Comparison of ENCODE assay signal across 1 cellular context in the genomic region with DNA sequence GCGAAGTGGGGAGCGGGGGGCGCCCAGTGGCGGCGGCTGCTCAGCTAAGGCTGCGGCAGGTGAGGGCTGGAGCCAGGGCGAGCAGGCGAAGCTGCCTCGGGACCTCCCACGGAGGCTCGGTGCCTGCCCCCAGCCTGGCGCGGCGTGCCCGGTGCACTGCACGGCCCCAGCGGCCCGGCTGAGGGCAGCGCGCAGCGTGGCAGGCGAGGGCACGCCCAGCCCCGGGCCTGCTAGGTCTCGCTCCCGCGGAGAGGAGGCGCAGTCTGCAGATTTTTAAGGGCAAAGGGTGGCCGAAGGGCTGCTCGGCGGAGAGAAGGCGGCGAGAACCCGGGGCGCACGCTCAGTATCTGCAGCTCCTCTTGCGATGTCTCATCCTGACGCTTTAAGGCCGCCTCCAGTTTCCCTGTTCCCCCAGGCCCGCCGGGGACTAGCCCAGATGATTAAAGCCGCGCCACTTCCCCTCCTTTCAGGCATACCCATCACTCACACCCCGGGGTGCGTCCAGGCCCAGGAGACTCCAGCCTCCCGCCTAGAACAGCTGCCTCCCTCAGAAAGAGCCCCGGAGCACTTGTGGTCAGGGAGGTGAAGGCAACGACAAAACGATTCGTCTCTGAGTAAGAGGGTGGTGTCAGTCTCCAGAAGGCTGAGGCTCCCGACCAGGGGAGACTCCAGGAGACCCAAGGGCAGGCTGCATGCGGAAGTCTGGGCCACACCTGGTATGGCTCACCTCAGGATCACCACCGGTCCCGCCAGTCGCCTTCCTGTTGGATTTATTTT.
TF ChIP-seq lines count a peak whose summit lies in the region.

A gene with protein sequence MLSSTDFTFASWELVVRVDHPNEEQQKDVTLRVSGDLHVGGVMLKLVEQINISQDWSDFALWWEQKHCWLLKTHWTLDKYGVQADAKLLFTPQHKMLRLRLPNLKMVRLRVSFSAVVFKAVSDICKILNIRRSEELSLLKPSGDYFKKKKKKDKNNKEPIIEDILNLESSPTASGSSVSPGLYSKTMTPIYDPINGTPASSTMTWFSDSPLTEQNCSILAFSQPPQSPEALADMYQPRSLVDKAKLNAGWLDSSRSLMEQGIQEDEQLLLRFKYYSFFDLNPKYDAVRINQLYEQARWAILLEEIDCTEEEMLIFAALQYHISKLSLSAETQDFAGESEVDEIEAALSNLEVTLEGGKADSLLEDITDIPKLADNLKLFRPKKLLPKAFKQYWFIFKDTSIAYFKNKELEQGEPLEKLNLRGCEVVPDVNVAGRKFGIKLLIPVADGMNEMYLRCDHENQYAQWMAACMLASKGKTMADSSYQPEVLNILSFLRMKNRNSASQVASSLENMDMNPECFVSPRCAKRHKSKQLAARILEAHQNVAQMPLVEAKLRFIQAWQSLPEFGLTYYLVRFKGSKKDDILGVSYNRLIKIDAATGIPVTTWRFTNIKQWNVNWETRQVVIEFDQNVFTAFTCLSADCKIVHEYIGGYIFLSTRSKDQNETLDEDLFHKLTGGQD (minus strand): TSS at position 158 of the 777 bp plus-strand sequence. CDS start 3,476 bp downstream, outside the sequence.

TF ChIP-seq in HepG2, 621 proteins besides CTCF, POLR2A, EP300 and RAD21 (continued from another document and continues in another):
- TF ChIP-seq, protein P1, sequence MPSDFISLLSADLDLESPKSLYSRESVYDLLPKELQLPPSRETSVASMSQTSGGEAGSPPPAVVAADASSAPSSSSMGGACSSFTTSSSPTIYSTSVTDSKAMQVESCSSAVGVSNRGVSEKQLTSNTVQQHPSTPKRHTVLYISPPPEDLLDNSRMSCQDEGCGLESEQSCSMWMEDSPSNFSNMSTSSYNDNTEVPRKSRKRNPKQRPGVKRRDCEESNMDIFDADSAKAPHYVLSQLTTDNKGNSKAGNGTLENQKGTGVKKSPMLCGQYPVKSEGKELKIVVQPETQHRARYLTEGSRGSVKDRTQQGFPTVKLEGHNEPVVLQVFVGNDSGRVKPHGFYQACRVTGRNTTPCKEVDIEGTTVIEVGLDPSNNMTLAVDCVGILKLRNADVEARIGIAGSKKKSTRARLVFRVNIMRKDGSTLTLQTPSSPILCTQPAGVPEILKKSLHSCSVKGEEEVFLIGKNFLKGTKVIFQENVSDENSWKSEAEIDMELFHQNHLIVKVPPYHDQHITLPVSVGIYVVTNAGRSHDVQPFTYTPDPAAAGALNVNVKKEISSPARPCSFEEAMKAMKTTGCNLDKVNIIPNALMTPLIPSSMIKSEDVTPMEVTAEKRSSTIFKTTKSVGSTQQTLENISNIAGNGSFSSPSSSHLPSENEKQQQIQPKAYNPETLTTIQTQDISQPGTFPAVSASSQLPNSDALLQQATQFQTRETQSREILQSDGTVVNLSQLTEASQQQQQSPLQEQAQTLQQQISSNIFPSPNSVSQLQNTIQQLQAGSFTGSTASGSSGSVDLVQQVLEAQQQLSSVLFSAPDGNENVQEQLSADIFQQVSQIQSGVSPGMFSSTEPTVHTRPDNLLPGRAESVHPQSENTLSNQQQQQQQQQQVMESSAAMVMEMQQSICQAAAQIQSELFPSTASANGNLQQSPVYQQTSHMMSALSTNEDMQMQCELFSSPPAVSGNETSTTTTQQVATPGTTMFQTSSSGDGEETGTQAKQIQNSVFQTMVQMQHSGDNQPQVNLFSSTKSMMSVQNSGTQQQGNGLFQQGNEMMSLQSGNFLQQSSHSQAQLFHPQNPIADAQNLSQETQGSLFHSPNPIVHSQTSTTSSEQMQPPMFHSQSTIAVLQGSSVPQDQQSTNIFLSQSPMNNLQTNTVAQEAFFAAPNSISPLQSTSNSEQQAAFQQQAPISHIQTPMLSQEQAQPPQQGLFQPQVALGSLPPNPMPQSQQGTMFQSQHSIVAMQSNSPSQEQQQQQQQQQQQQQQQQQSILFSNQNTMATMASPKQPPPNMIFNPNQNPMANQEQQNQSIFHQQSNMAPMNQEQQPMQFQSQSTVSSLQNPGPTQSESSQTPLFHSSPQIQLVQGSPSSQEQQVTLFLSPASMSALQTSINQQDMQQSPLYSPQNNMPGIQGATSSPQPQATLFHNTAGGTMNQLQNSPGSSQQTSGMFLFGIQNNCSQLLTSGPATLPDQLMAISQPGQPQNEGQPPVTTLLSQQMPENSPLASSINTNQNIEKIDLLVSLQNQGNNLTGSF (CRISPR knock-in tag; IDR thresholded peaks at IDR 0.05) = peak; percentile 96
- TF ChIP-seq ZNF772 (CRISPR knock-in tag; IDR thresholded peaks at IDR 0.05) (peak; percentile 85; the same call in 1 of the 2 replicates), TCF12 (IDR thresholded peaks at IDR 0.05) (no peak), TCF12 (CRISPR knock-in tag; IDR thresholded peaks at IDR 0.05) (peak; percentile 83; the same call in 1 of the 2 replicates), ZNF891 (CRISPR knock-in tag; IDR thresholded peaks at IDR 0.05) (peak; percentile 94; the same call in 1 of the 2 replicates), BRCA1 (CRISPR knock-in tag; IDR thresholded peaks at IDR 0.05) (peak; percentile 85; the same call in 1 of the 2 replicates), KDM5A (IDR thresholded peaks at IDR 0.05; ENCODE audit: borderline replicate concordance, low read length) (no peak; the same call in 1 of the 2 replicates), RARG (CRISPR knock-in tag; IDR thresholded peaks at IDR 0.05; ENCODE audit: low read depth) (0 out of 2 replicates have a peak, but pooled peaks have one; percentile 86), NFIC (IDR thresholded peaks at IDR 0.05; ENCODE audit: low read length) (no peak), KMT2B (CRISPR knock-in tag; IDR thresholded peaks at IDR 0.05) (no peak; the same call in none of the 2 replicates), TGIF2 (CRISPR knock-in tag; IDR thresholded peaks at IDR 0.05) (peak; percentile 19), NFE2L1 (CRISPR knock-in tag; IDR thresholded peaks at IDR 0.05; ENCODE audit: borderline replicate concordance) (no peak), CAMTA2 (CRISPR knock-in tag; IDR thresholded peaks at IDR 0.05; ENCODE audit: borderline replicate concordance) (peak; percentile 53), SKI (IDR thresholded peaks at IDR 0.05; ENCODE audit: partially characterized antibody) (peak; percentile 46), ZNF562 (CRISPR knock-in tag; IDR thresholded peaks at IDR 0.05; ENCODE audit: borderline replicate concordance) (no peak; the same call in 1 of the 2 replicates), RBFOX2 (IDR thresholded peaks at IDR 0.05; ENCODE audit: low read depth, low read length) (peak; percentile 100), ZFP82 (CRISPR knock-in tag; IDR thresholded peaks at IDR 0.05; ENCODE audit: borderline replicate concordance) (peak; percentile 83; the same call in 1 of the 2 replicates), EZH2 (conservative IDR thresholded peaks at IDR 0.05; ENCODE audit: low read depth, low read length) (no peak)
- TF ChIP-seq, protein P2, sequence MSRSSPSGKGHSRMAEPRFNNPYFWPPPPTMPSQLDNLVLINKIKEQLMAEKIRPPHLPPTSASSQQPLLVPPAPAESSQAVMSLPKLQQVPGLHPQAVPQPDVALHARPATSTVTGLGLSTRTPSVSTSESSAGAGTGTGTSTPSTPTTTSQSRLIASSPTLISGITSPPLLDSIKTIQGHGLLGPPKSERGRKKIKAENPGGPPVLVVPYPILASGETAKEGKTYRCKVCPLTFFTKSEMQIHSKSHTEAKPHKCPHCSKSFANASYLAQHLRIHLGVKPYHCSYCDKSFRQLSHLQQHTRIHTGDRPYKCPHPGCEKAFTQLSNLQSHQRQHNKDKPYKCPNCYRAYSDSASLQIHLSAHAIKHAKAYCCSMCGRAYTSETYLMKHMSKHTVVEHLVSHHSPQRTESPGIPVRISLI (CRISPR knock-in tag; IDR thresholded peaks at IDR 0.05; ENCODE audit: borderline replicate concordance) = peak; percentile 62; the same call in 1 of the 2 replicates
- TF ChIP-seq, protein P3, sequence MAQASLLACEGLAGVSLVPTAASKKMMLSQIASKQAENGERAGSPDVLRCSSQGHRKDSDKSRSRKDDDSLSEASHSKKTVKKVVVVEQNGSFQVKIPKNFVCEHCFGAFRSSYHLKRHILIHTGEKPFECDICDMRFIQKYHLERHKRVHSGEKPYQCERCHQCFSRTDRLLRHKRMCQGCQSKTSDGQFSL (CRISPR knock-in tag; IDR thresholded peaks at IDR 0.05) = peak; percentile 37; the same call in 1 of the 2 replicates
- TF ChIP-seq, protein P4, sequence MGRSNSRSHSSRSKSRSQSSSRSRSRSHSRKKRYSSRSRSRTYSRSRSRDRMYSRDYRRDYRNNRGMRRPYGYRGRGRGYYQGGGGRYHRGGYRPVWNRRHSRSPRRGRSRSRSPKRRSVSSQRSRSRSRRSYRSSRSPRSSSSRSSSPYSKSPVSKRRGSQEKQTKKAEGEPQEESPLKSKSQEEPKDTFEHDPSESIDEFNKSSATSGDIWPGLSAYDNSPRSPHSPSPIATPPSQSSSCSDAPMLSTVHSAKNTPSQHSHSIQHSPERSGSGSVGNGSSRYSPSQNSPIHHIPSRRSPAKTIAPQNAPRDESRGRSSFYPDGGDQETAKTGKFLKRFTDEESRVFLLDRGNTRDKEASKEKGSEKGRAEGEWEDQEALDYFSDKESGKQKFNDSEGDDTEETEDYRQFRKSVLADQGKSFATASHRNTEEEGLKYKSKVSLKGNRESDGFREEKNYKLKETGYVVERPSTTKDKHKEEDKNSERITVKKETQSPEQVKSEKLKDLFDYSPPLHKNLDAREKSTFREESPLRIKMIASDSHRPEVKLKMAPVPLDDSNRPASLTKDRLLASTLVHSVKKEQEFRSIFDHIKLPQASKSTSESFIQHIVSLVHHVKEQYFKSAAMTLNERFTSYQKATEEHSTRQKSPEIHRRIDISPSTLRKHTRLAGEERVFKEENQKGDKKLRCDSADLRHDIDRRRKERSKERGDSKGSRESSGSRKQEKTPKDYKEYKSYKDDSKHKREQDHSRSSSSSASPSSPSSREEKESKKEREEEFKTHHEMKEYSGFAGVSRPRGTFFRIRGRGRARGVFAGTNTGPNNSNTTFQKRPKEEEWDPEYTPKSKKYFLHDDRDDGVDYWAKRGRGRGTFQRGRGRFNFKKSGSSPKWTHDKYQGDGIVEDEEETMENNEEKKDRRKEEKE (IDR thresholded peaks at IDR 0.05) = no peak
- TF ChIP-seq, protein P5, sequence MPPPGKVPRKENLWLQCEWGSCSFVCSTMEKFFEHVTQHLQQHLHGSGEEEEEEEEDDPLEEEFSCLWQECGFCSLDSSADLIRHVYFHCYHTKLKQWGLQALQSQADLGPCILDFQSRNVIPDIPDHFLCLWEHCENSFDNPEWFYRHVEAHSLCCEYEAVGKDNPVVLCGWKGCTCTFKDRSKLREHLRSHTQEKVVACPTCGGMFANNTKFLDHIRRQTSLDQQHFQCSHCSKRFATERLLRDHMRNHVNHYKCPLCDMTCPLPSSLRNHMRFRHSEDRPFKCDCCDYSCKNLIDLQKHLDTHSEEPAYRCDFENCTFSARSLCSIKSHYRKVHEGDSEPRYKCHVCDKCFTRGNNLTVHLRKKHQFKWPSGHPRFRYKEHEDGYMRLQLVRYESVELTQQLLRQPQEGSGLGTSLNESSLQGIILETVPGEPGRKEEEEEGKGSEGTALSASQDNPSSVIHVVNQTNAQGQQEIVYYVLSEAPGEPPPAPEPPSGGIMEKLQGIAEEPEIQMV (CRISPR knock-in tag; IDR thresholded peaks at IDR 0.05; ENCODE audit: low read depth) = peak; percentile 68; the same call in 1 of the 2 replicates
- TF ChIP-seq, protein P6, sequence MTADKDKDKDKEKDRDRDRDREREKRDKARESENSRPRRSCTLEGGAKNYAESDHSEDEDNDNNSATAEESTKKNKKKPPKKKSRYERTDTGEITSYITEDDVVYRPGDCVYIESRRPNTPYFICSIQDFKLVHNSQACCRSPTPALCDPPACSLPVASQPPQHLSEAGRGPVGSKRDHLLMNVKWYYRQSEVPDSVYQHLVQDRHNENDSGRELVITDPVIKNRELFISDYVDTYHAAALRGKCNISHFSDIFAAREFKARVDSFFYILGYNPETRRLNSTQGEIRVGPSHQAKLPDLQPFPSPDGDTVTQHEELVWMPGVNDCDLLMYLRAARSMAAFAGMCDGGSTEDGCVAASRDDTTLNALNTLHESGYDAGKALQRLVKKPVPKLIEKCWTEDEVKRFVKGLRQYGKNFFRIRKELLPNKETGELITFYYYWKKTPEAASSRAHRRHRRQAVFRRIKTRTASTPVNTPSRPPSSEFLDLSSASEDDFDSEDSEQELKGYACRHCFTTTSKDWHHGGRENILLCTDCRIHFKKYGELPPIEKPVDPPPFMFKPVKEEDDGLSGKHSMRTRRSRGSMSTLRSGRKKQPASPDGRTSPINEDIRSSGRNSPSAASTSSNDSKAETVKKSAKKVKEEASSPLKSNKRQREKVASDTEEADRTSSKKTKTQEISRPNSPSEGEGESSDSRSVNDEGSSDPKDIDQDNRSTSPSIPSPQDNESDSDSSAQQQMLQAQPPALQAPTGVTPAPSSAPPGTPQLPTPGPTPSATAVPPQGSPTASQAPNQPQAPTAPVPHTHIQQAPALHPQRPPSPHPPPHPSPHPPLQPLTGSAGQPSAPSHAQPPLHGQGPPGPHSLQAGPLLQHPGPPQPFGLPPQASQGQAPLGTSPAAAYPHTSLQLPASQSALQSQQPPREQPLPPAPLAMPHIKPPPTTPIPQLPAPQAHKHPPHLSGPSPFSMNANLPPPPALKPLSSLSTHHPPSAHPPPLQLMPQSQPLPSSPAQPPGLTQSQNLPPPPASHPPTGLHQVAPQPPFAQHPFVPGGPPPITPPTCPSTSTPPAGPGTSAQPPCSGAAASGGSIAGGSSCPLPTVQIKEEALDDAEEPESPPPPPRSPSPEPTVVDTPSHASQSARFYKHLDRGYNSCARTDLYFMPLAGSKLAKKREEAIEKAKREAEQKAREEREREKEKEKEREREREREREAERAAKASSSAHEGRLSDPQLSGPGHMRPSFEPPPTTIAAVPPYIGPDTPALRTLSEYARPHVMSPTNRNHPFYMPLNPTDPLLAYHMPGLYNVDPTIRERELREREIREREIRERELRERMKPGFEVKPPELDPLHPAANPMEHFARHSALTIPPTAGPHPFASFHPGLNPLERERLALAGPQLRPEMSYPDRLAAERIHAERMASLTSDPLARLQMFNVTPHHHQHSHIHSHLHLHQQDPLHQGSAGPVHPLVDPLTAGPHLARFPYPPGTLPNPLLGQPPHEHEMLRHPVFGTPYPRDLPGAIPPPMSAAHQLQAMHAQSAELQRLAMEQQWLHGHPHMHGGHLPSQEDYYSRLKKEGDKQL (CRISPR knock-in tag; IDR thresholded peaks at IDR 0.05; ENCODE audit: low read depth) = peak; percentile 10; the same call in 1 of the 2 replicates
- TF ChIP-seq, protein P7, sequence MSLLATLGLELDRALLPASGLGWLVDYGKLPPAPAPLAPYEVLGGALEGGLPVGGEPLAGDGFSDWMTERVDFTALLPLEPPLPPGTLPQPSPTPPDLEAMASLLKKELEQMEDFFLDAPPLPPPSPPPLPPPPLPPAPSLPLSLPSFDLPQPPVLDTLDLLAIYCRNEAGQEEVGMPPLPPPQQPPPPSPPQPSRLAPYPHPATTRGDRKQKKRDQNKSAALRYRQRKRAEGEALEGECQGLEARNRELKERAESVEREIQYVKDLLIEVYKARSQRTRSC (CRISPR knock-in tag; IDR thresholded peaks at IDR 0.05; ENCODE audit: low read depth) = peak; percentile 95
- TF ChIP-seq, protein P8, sequence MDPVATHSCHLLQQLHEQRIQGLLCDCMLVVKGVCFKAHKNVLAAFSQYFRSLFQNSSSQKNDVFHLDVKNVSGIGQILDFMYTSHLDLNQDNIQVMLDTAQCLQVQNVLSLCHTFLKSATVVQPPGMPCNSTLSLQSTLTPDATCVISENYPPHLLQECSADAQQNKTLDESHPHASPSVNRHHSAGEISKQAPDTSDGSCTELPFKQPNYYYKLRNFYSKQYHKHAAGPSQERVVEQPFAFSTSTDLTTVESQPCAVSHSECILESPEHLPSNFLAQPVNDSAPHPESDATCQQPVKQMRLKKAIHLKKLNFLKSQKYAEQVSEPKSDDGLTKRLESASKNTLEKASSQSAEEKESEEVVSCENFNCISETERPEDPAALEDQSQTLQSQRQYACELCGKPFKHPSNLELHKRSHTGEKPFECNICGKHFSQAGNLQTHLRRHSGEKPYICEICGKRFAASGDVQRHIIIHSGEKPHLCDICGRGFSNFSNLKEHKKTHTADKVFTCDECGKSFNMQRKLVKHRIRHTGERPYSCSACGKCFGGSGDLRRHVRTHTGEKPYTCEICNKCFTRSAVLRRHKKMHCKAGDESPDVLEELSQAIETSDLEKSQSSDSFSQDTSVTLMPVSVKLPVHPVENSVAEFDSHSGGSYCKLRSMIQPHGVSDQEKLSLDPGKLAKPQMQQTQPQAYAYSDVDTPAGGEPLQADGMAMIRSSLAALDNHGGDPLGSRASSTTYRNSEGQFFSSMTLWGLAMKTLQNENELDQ (CRISPR knock-in tag; IDR thresholded peaks at IDR 0.05; ENCODE audit: borderline replicate concordance) = no peak
